ENCODE assay signal across 35 cellular contexts in the genomic region with DNA sequence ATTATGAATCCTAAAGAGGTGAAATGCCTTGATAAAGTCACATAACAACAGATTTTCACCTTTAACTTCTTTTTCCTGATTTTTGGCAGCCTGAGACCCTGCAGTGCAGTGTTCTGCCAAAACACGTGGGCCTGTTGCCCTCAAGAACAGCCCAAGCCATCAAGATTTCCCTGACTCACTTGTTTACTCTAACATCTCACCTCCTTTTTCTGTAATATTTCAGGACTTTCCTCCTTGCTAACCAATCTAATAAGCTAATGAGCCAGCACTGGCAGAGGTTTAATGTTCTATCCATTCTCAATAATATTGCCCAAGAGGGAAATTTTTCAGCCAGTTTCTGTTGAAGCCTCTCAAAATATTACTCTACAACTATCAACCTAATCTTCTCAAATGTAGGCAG.
"Had no signal": no experiment of that assay in that cellular context is flagged by ENCODE, and none has a peak within 500 bp of the region (broad histone marks: within the 10 kb centered on the region; RNA-seq: fewer than 3 reads in every experiment).

No MANE protein-coding gene starts in this region.

- H3K4me1 ChIP-seq: adrenal gland, breast epithelium, colonic mucosa, esophagus squamous epithelium, gastroesophageal sphincter, heart right ventricle had no signal

- ATAC-seq: activated CD8-positive, alpha-beta memory T cell treated with anti-CD3 and anti-CD28 coated beads, Interleukin-2, amount 10 ng/mL, durations not matched to agents 7 days and 5 days; activated CD8-positive, alpha-beta T cell treated with anti-CD3 and anti-CD28 coated beads for 36 hours; activated naive CD8-positive, alpha-beta T cell treated with anti-CD3 and anti-CD28 coated beads, Interleukin-2, amount 50 U/mL, for 24 hours; gastroesophageal sphincter; heart right ventricle; WTC11 had no signal

- H3K36me3 ChIP-seq: adrenal gland, breast epithelium, cardiac muscle cell, colonic mucosa, esophagus squamous epithelium, gastroesophageal sphincter, heart right ventricle had no signal

- H3K9me3 ChIP-seq: adrenal gland, breast epithelium, colonic mucosa, esophagus squamous epithelium, gastroesophageal sphincter, heart right ventricle had no signal

- H3K9me3 Mint-ChIP-seq: activated CD8-positive, alpha-beta T cell treated with anti-CD3 and anti-CD28 coated beads for 36 hours; activated naive CD4-positive, alpha-beta T cell treated with anti-CD3 and anti-CD28 coated beads, Interleukin-2, amount 50 U/mL, for 24 hours; brain had no signal

- H3K36me3 Mint-ChIP-seq: activated CD8-positive, alpha-beta memory T cell treated with anti-CD3 and anti-CD28 coated beads, Interleukin-2, amount 10 ng/mL, durations not matched to agents 7 days and 5 days; activated naive CD4-positive, alpha-beta T cell treated with anti-CD3 and anti-CD28 coated beads, Interleukin-2, amount 50 U/mL, for 24 hours; activated naive CD8-positive, alpha-beta T cell treated with anti-CD3 and anti-CD28 coated beads for 36 hours; brain had no signal

- H3K27me3 ChIP-seq: adrenal gland, breast epithelium, cardiac muscle cell, colonic mucosa, esophagus squamous epithelium, gastroesophageal sphincter, heart right ventricle had no signal

- H3K27me3 Mint-ChIP-seq: activated CD8-positive, alpha-beta memory T cell treated with anti-CD3 and anti-CD28 coated beads, Interleukin-2, amount 10 ng/mL, durations not matched to agents 7 days and 5 days; activated CD8-positive, alpha-beta T cell treated with anti-CD3 and anti-CD28 coated beads for 36 hours; activated naive CD8-positive, alpha-beta T cell treated with anti-CD3 and anti-CD28 coated beads for 36 hours; activated naive CD8-positive, alpha-beta T cell treated with anti-CD3 and anti-CD28 coated beads, Interleukin-2, amount 50 U/mL, for 24 hours; brain had no signal

- H3K4me3 Mint-ChIP-seq: activated CD8-positive, alpha-beta memory T cell treated with anti-CD3 and anti-CD28 coated beads, Interleukin-2, amount 10 ng/mL, durations not matched to agents 7 days and 5 days; activated CD8-positive, alpha-beta T cell treated with anti-CD3 and anti-CD28 coated beads for 36 hours; activated naive CD4-positive, alpha-beta T cell treated with anti-CD3 and anti-CD28 coated beads for 36 hours; activated naive CD4-positive, alpha-beta T cell treated with anti-CD3 and anti-CD28 coated beads, Interleukin-2, amount 50 U/mL, for 24 hours; activated naive CD8-positive, alpha-beta T cell treated with anti-CD3 and anti-CD28 coated beads for 36 hours; activated naive CD8-positive, alpha-beta T cell treated with anti-CD3 and anti-CD28 coated beads, Interleukin-2, amount 50 U/mL, for 24 hours; activated T-helper 1 cell treated with anti-CD3 and anti-CD28 coated beads, Interleukin-12 subunit alpha, Interleukin-12 subunit beta, Interleukin-2, Interleukin-4 antibody, amounts not matched to agents 30 ng/mL and 10 ng/mL and 1 ng/mL, durations not matched to agents 14 hours and 24 hours and 36 hours; brain; WTC11 had no signal

- H3K27ac Mint-ChIP-seq: activated CD8-positive, alpha-beta memory T cell treated with anti-CD3 and anti-CD28 coated beads, Interleukin-2, amount 10 ng/mL, durations not matched to agents 7 days and 5 days; activated CD8-positive, alpha-beta T cell treated with anti-CD3 and anti-CD28 coated beads for 36 hours; activated naive CD4-positive, alpha-beta T cell treated with anti-CD3 and anti-CD28 coated beads for 36 hours; activated naive CD4-positive, alpha-beta T cell treated with anti-CD3 and anti-CD28 coated beads, Interleukin-2, amount 50 U/mL, for 24 hours; activated naive CD8-positive, alpha-beta T cell treated with anti-CD3 and anti-CD28 coated beads for 36 hours; activated naive CD8-positive, alpha-beta T cell treated with anti-CD3 and anti-CD28 coated beads, Interleukin-2, amount 50 U/mL, for 24 hours; activated T-helper 1 cell treated with anti-CD3 and anti-CD28 coated beads, Interleukin-12 subunit alpha, Interleukin-12 subunit beta, Interleukin-2, Interleukin-4 antibody, amounts not matched to agents 30 ng/mL and 10 ng/mL and 1 ng/mL, durations not matched to agents 14 hours and 24 hours and 36 hours; activated T-helper 2 cell treated with anti-CD3 and anti-CD28 coated beads, Interferon-gamma antibody, Interleukin-2, Interleukin-4, amounts not matched to agents 10 μg/mL and 5 μg/mL and 100 μg/mL, durations not matched to agents 14 hours and 24 hours and 36 hours; brain; WTC11 had no signal

- H3K27ac ChIP-seq: adrenal gland, breast epithelium, cardiac muscle cell, colonic mucosa, epithelial cell of prostate, esophagus squamous epithelium, gastroesophageal sphincter, heart right ventricle had no signal

- H3K4me3 ChIP-seq: adrenal gland, breast epithelium, cardiac muscle cell, colonic mucosa, esophagus squamous epithelium, gastroesophageal sphincter, heart right ventricle had no signal

- H3K4me1 Mint-ChIP-seq: activated CD8-positive, alpha-beta memory T cell treated with anti-CD3 and anti-CD28 coated beads, Interleukin-2, amount 10 ng/mL, durations not matched to agents 7 days and 5 days; activated naive CD4-positive, alpha-beta T cell treated with anti-CD3 and anti-CD28 coated beads, Interleukin-2, amount 50 U/mL, for 24 hours; activated naive CD8-positive, alpha-beta T cell treated with anti-CD3 and anti-CD28 coated beads for 36 hours; activated naive CD8-positive, alpha-beta T cell treated with anti-CD3 and anti-CD28 coated beads, Interleukin-2, amount 50 U/mL, for 24 hours; brain; WTC11 had no signal

- DNase-seq: activated CD4-positive, alpha-beta T cell treated with anti-CD3 and anti-CD28 coated beads for 1 hour; activated CD4-positive, alpha-beta T cell treated with anti-CD3 and anti-CD28 coated beads for 48 hours; activated CD4-positive, alpha-beta T cell treated with anti-CD3 and anti-CD28 coated beads, Interleukin-2, amount 50 U/mL, for 1 hour; activated CD4-positive, alpha-beta T cell treated with anti-CD3 and anti-CD28 coated beads, Interleukin-2, amount 50 U/mL, for 48 hours; activated CD8-positive, alpha-beta memory T cell treated with anti-CD3 and anti-CD28 coated beads, Interleukin-2, amount 10 ng/mL, durations not matched to agents 7 days and 5 days; activated CD8-positive, alpha-beta memory T cell treated with anti-CD3 and anti-CD28 coated beads, Interleukin-2, amount 50 U/mL, for 4 hours; activated CD8-positive, alpha-beta T cell treated with anti-CD3 and anti-CD28 coated beads for 36 hours; activated effector memory CD4-positive, alpha-beta T cell treated with anti-CD3 and anti-CD28 coated beads, Interleukin-2, amount 50 U/mL, for 16 hours; activated naive CD4-positive, alpha-beta T cell treated with anti-CD3 and anti-CD28 coated beads for 36 hours; activated naive CD8-positive, alpha-beta T cell treated with anti-CD3 and anti-CD28 coated beads for 36 hours; activated naive CD8-positive, alpha-beta T cell treated with anti-CD3 and anti-CD28 coated beads, Interleukin-2, amount 50 U/mL, for 24 hours; activated T-cell treated with anti-CD3 and anti-CD28 coated beads, Interleukin-2, amount 50 U/mL, for 1 hour; activated T-cell treated with anti-CD3 and anti-CD28 coated beads, Interleukin-2, amount 50 U/mL, for 48 hours; adrenal gland; amygdala; aorta; central memory CD4-positive, alpha-beta T cell; cerebellar nuclear complex; colonic mucosa; effector CD8-positive, alpha-beta T cell; esophagus squamous epithelium; foreskin melanocyte; heart right ventricle; T-helper 2 cell had no signal

- FAIRE-seq: endometrium, endothelial cell of umbilical vein had no signal
